Comparison of ENCODE assay signal across 24 cellular contexts in the genomic region with DNA sequence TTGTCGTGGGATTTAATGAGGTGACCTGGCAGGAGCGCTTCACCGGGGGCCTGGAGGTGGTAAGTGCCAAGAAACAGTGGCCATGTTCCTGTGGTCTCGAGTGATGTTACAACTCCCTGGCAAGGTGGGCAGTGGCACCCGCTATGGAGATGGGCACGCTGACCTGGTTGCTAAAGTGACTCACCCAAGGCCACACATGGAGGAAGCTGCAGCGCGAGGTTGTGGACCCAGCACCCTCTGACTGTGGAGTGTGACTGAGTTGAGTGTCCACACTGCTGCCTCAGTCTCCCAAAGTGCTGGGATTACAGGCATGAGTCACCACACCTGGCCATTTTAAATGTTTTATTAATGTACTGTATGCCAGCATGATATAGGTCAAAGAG.
"Had no signal": no experiment of that assay in that cellular context is flagged by ENCODE, and none has a peak within 500 bp of the region (broad histone marks: within the 10 kb centered on the region; RNA-seq: fewer than 3 reads in every experiment).

No MANE protein-coding gene starts in this region.

- H3K9me3 ChIP-seq: colonic mucosa, ovary, psoas muscle, stomach, thyroid gland had no signal

- H3K36me3 Mint-ChIP-seq: memory B cell, natural killer cell had no signal

- FAIRE-seq: endothelial cell of umbilical vein, kidney, small intestine had no signal

- H3K9me3 Mint-ChIP-seq: dendritic cell treated with granulocyte-macrophage colony-stimulating factor and Interleukin-4, amounts not matched to agents 40 ng/mL and 50 ng/mL, for 4 days had no signal

- H3K27me3 ChIP-seq: colonic mucosa, esophagus squamous epithelium, ovary, stomach, thyroid gland had no signal

- H3K4me3 Mint-ChIP-seq: dendritic cell treated with granulocyte-macrophage colony-stimulating factor and Interleukin-4, amounts not matched to agents 40 ng/mL and 50 ng/mL, for 4 days; memory B cell; natural killer cell had no signal

- H3K4me3 ChIP-seq: colonic mucosa, esophagus squamous epithelium, lung, ovary, psoas muscle, stomach, thyroid gland had no signal

- ATAC-seq: left lobe of liver, natural killer cell, psoas muscle, right cardiac atrium had no signal

- H3K4me1 ChIP-seq: colonic mucosa, psoas muscle, stomach, thyroid gland had no signal

- H3K27ac ChIP-seq: colonic mucosa, ovary, psoas muscle, stomach, thyroid gland had no signal

- DNase-seq: colonic mucosa; effector memory CD4-positive, alpha-beta T cell; esophagus squamous epithelium; foreskin melanocyte; kidney; natural killer cell; occipital lobe; ovary; psoas muscle; right cardiac atrium; small intestine; stimulated activated CD4-positive, alpha-beta T cell treated with anti-CD3 and anti-CD28 coated beads, Interleukin-12 subunit alpha, Interleukin-12 subunit beta, amount 100 ng/mL, for 4 hours; stimulated activated CD4-positive, alpha-beta T cell treated with anti-CD3 and anti-CD28 coated beads, Interleukin-1b, Interleukin-23, amount 100 ng/mL, for 48 hours; stimulated activated CD4-positive, alpha-beta T cell treated with anti-CD3 and anti-CD28 coated beads, Interleukin-4, amount 100 ng/mL, for 1 hour; stimulated activated CD8-positive, alpha-beta memory T cell treated with anti-CD3 and anti-CD28 coated beads, Interleukin-4, amount 100 ng/mL, for 48 hours; stimulated activated naive CD4-positive, alpha-beta T cell treated with Interleukin-2 at 50 U/mL for 16 hours; stomach; thyroid gland; trophoblast cell had no signal

- H3K36me3 ChIP-seq: colonic mucosa, esophagus squamous epithelium, ovary, stomach, thyroid gland had no signal

- H3K27ac Mint-ChIP-seq: dendritic cell treated with granulocyte-macrophage colony-stimulating factor and Interleukin-4, amounts not matched to agents 40 ng/mL and 50 ng/mL, for 4 days; memory B cell; natural killer cell had no signal
